23 cellular contexts compared by ENCODE assay signal in the genomic region with DNA sequence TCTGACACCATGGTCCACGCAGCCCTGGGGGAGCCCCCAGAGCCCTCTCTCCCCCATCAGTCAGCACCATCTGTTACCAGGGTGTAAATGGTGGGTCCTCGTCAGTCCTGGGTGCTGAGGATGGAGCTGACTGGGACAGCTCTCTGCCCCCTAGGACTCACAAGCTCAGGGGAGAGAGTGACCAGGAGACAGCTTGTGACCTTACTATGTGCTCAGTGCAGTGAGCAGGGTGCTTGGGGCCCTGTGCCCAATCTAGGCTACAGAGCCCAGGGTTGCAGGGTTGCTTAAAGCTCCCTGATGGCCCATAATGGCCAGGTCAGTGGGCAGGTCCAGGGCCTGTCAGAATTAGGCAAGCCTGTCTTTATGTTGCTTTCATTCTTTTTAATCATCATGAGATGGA. TPM values are rescaled to one million over a fixed set of nuclear protein-coding genes. Genes with fewer than 3 reads are reported as not detected.
DNase-seq lines count a peak whose midpoint lies in the region; ATAC-seq and TF ChIP-seq lines count a peak whose summit lies in the region.
"Had no signal": no experiment of that assay in that cellular context is flagged by ENCODE, and none has a peak within 500 bp of the region (broad histone marks: within the 10 kb centered on the region; RNA-seq: fewer than 3 reads in every experiment).

No MANE protein-coding gene starts in this region.

- H3K27ac ChIP-seq in gastrocnemius medialis = peak overlapping the region; percentile 4 to 59 (median 38)
- H3K27ac ChIP-seq in vagina = peak overlapping the region; percentile 94
- no peak overlapping the region for H3K27ac ChIP-seq in colonic mucosa
- H3K27ac ChIP-seq: BLaER1, HL-60, SK-N-MC had no signal

- no peaks in the 10 kb centered on the region for H3K9me3 ChIP-seq in gastrocnemius medialis
- no peaks in the 10 kb centered on the region for H3K9me3 ChIP-seq in vagina
- no peaks in the 10 kb centered on the region for H3K9me3 ChIP-seq in colonic mucosa
- H3K9me3 ChIP-seq: BLaER1 had no signal

- TF ChIP-seq CTCF in gastrocnemius medialis (IDR thresholded peaks at IDR 0.05 in 4 of 5, conservative IDR thresholded peaks at IDR 0.05 in 1 of 5) (no peak), vagina (IDR thresholded peaks at IDR 0.05) (no peak), colonic mucosa (IDR thresholded peaks at IDR 0.05) (no peak)

- H3K9me3 Mint-ChIP-seq in stimulated activated naive CD8-positive, alpha-beta T cell treated with anti-CD3 and anti-CD28 coated beads, Interleukin-15, amount 100 ng/mL, for 72 hours = peaks cover 0 to 6% of the 10 kb centered on the region in 2 donors
- H3K9me3 Mint-ChIP-seq: CD4-positive, alpha-beta T cell; GM23338; H9 had no signal

- no peak overlapping the region for H3K9ac ChIP-seq in colonic mucosa (ENCODE audit: low read depth in 2 of 2, low read length in 2 of 2)
- H3K9ac ChIP-seq: BLaER1 had no signal

- no peak overlapping the region for H3K27ac Mint-ChIP-seq in stimulated activated naive CD8-positive, alpha-beta T cell treated with anti-CD3 and anti-CD28 coated beads, Interleukin-15, amount 100 ng/mL, for 72 hours
- H3K27ac Mint-ChIP-seq: CD4-positive, alpha-beta T cell; GM23338 had no signal

- TF ChIP-seq POLR2A in gastrocnemius medialis (IDR thresholded peaks at IDR 0.05) (no peak), vagina (IDR thresholded peaks at IDR 0.05) (no peak)

- H3K4me1 Mint-ChIP-seq in stimulated activated naive CD8-positive, alpha-beta T cell treated with anti-CD3 and anti-CD28 coated beads, Interleukin-15, amount 100 ng/mL, for 72 hours = no peaks in the 10 kb centered on the region

- H3K4me1 ChIP-seq in gastrocnemius medialis (peaks cover 0 to 8% of the 10 kb centered on the region in 2 donors), vagina (peaks cover 62% of the 10 kb centered on the region), colonic mucosa (no peaks in the 10 kb centered on the region)
- H3K4me1 ChIP-seq: BLaER1 had no signal

- H3K4me3 ChIP-seq in gastrocnemius medialis (no peak overlapping the region), vagina (no peak overlapping the region), colonic mucosa (no peak overlapping the region)
- H3K4me3 ChIP-seq: BLaER1, GM23338, SK-N-MC had no signal

- peaks cover 6% of the 10 kb centered on the region for H3K27me3 Mint-ChIP-seq in stimulated activated naive CD8-positive, alpha-beta T cell treated with anti-CD3 and anti-CD28 coated beads, Interleukin-15, amount 100 ng/mL, for 72 hours
- H3K27me3 Mint-ChIP-seq: CD4-positive, alpha-beta T cell had no signal

- in situ Hi-C loops in gastrocnemius medialis (cut with MboI; ENCODE audit: low sequenced_read_pairs in 4 of 4) = no loop called here

- H3K4me3 Mint-ChIP-seq in stimulated activated naive CD8-positive, alpha-beta T cell treated with anti-CD3 and anti-CD28 coated beads, Interleukin-15, amount 100 ng/mL, for 72 hours = no peak overlapping the region
- H3K4me3 Mint-ChIP-seq: CD4-positive, alpha-beta T cell; GM23338; H9 had no signal

- intact Hi-C loops in gastrocnemius medialis (cut with DNase I; ENCODE audit: low total_unique reads) (no loop called here), vagina (cut with DNase I) (no loop called here), colonic mucosa (cut with DNase I) (loop anchor here (5.0 to 10.0 kb wide), 2 partner anchors 152 to 214 kb away; no protein-coding TSS in a partner anchor)

- H3K27me3 ChIP-seq in gastrocnemius medialis (no peaks in the 10 kb centered on the region), vagina (no peaks in the 10 kb centered on the region), colonic mucosa (no peaks in the 10 kb centered on the region)
- H3K27me3 ChIP-seq: BLaER1 had no signal

- H3K36me3 ChIP-seq in gastrocnemius medialis = no peaks in the 10 kb centered on the region
- H3K36me3 ChIP-seq in vagina = peaks cover 0 to 46% of the 10 kb centered on the region in 2 donors
- H3K36me3 ChIP-seq in colonic mucosa = no peaks in the 10 kb centered on the region
- H3K36me3 ChIP-seq: BLaER1 had no signal

- no peak for DNase-seq in stimulated activated naive CD8-positive, alpha-beta T cell treated with anti-CD3 and anti-CD28 coated beads, Interleukin-15, amount 100 ng/mL, for 72 hours
- no peak for DNase-seq in stimulated activated naive CD8-positive, alpha-beta T cell treated with anti-CD3 and anti-CD28 coated beads, Interleukin-15, Interleukin-2, amounts not matched to agents 100 U/mL and 50 U/mL, for 24 hours
- DNase-seq in islet precursor cell (peak; percentile 18), gastrocnemius medialis (no peak), vagina (ENCODE audit: extremely low spot score in 2 of 2) (peak in 1 of 2 donors; percentile 87), NCI-H1694 (lab: John Stamatoyannopoulos, UW) (no peak), colonic mucosa (no peak), LoVo (ENCODE audit: low spot score) (no peak)
- DNase-seq: CD4-positive, alpha-beta T cell; DMS53; H9; NCI-H1092 treated with DMSO at 0.1 percent for 48 hours; NCI-H1436; NCI-H187 treated with DMSO at 0.1 percent for 48 hours; NCI-H2107; NCI-H524 treated with DMSO at 0.1 percent for 48 hours; NCI-H774; SIG-M5 had no signal

- ATAC-seq in stimulated activated naive CD8-positive, alpha-beta T cell treated with anti-CD3 and anti-CD28 coated beads, Interleukin-15, amount 100 ng/mL, for 72 hours = peak; percentile 15
- ATAC-seq in stimulated activated naive CD8-positive, alpha-beta T cell treated with anti-CD3 and anti-CD28 coated beads, Interleukin-15, Interleukin-2, amounts not matched to agents 100 U/mL and 50 U/mL, for 24 hours = no peak
- ATAC-seq in gastrocnemius medialis = no peak
- ATAC-seq: GM23338 had no signal

RNA-seq across cellular contexts. Expression of a gene that starts 11.3 kb away (rescaled TPM):
- total RNA-seq in gastrocnemius medialis = 100 to 1,000 TPM in 1 of 4 donors, 10 to 100 TPM in 3; 26.6 to 119 (median 55.6) TPM
- total RNA-seq in vagina = 296 TPM
- 100 to 1,000 TPM in 1 of 2 donors, 10 to 100 TPM in 1; 32.8 to 101 TPM for total RNA-seq in colonic mucosa
- total RNA-seq: CD4-positive, alpha-beta T cell; G401 had no signal

RNA-seq across cellular contexts. Expression of a gene that starts 18.6 kb away (rescaled TPM):
- total RNA-seq in gastrocnemius medialis (1 to 10 TPM; 1.2 to 6.7 (median 4.7) TPM), vagina (11.3 TPM), colonic mucosa (10 to 100 TPM; 22.6 to 30.5 TPM)
- total RNA-seq: G401 had no signal
